39 cellular contexts compared by ENCODE assay signal in genomic region chr1:54177726-54178125, GRCh38. TPM values are rescaled to one million over a fixed set of nuclear protein-coding genes. Genes with fewer than 3 reads are reported as not detected.
"Had no signal": no experiment of that assay in that cellular context is flagged by ENCODE, and none has a peak within 500 bp of the region (broad histone marks: within the 10 kb centered on the region; RNA-seq: fewer than 3 reads in every experiment).

No MANE protein-coding gene starts in this region.

- H3K9me3 ChIP-seq: adrenal gland, body of pancreas, breast epithelium had no signal

- H3K36me3 Mint-ChIP-seq: activated naive CD4-positive, alpha-beta T cell treated with anti-CD3 and anti-CD28 coated beads, Interleukin-2, amount 50 U/mL, for 72 hours had no signal

- H3K4me3 ChIP-seq: adrenal gland, body of pancreas, breast epithelium had no signal

- DNase-seq: activated B cell treated with CpG ODN at 0.5 μM for 24 hours; activated CD4-positive, alpha-beta memory T cell treated with anti-CD3 and anti-CD28 coated beads for 36 hours; activated CD4-positive, alpha-beta T cell treated with anti-CD3 and anti-CD28 coated beads for 4 hours; activated CD4-positive, alpha-beta T cell treated with anti-CD3 and anti-CD28 coated beads, Interleukin-2, amount 10 ng/mL, durations not matched to agents 24 days and 14 days; activated CD4-positive, alpha-beta T cell treated with anti-CD3 and anti-CD28 coated beads, Interleukin-2, amount 50 U/mL, for 1 hour; activated CD4-positive, alpha-beta T cell treated with anti-CD3 and anti-CD28 coated beads, Interleukin-2, amount 50 U/mL, for 4 hours; activated CD4-positive, CD25-positive, alpha-beta regulatory T cell treated with anti-CD3 and anti-CD28 coated beads, Interleukin-2, amount 50 U/mL, for 72 hours; activated CD8-positive, alpha-beta memory T cell treated with anti-CD3 and anti-CD28 coated beads, Interleukin-2, amount 50 U/mL, for 4 hours; activated CD8-positive, alpha-beta T cell treated with anti-CD3 and anti-CD28 coated beads for 36 hours; activated effector memory CD4-positive, alpha-beta T cell treated with anti-CD3 and anti-CD28 coated beads, Interleukin-2, amount 50 U/mL, for 16 hours; activated gamma-delta T cell treated with Interleukin-2 at 50 U/mL for 16 hours; activated naive CD4-positive, alpha-beta T cell; activated naive CD4-positive, alpha-beta T cell treated with anti-CD3 and anti-CD28 coated beads for 36 hours; activated naive CD4-positive, alpha-beta T cell treated with anti-CD3 and anti-CD28 coated beads, Interleukin-2, amount 50 U/mL, for 16 hours; activated naive CD8-positive, alpha-beta T cell treated with anti-CD3 and anti-CD28 coated beads for 36 hours; activated T-cell treated with anti-CD3 and anti-CD28 coated beads for 4 hours; activated T-cell treated with anti-CD3 and anti-CD28 coated beads, Interleukin-2, amount 50 U/mL, for 1 hour; activated T-cell treated with anti-CD3 and anti-CD28 coated beads, Interleukin-2, amount 50 U/mL, for 4 hours; activated T-cell treated with anti-CD3 and anti-CD28 coated beads, Interleukin-2, amount 50 U/mL, for 72 hours; adrenal gland; amniotic stem cell; aorta; body of pancreas; brain microvascular endothelial cell; central memory CD4-positive, alpha-beta T cell; SW 1271; T-helper 1 cell; T-helper 2 cell; T-helper 9 cell had no signal

- H3K4me1 ChIP-seq: body of pancreas, breast epithelium had no signal

- H3K27ac ChIP-seq: adrenal gland, body of pancreas, brain microvascular endothelial cell, breast epithelium, VCaP had no signal

- H3K9me3 Mint-ChIP-seq: activated B cell treated with CpG ODN at 0.5 μM for 24 hours; activated CD4-positive, alpha-beta memory T cell treated with anti-CD3 and anti-CD28 coated beads for 36 hours; activated CD4-positive, alpha-beta T cell treated with anti-CD3 and anti-CD28 coated beads, Interleukin-2, amount 10 ng/mL, durations not matched to agents 24 days and 14 days; activated CD8-positive, alpha-beta T cell treated with anti-CD3 and anti-CD28 coated beads for 36 hours; activated naive CD4-positive, alpha-beta T cell treated with anti-CD3 and anti-CD28 coated beads for 36 hours; activated naive CD4-positive, alpha-beta T cell treated with anti-CD3 and anti-CD28 coated beads, Interleukin-2, amount 50 U/mL, for 72 hours; activated naive CD8-positive, alpha-beta T cell treated with anti-CD3 and anti-CD28 coated beads for 36 hours; activated T-cell treated with anti-CD3 and anti-CD28 coated beads, Interleukin-2, amount 50 U/mL, for 4 hours; activated T-cell treated with anti-CD3 and anti-CD28 coated beads, Interleukin-2, amount 50 U/mL, for 72 hours; activated T-helper 1 cell treated with anti-CD3 and anti-CD28 coated beads, Interleukin-12 subunit alpha, Interleukin-12 subunit beta, Interleukin-2, Interleukin-4 antibody, amounts not matched to agents 30 ng/mL and 10 ng/mL and 1 ng/mL, durations not matched to agents 14 hours and 24 hours and 36 hours; activated T-helper 17 cell treated with anti-CD3 and anti-CD28 coated beads, Interleukin-2, amount 50 U/mL, for 72 hours; T-helper 1 cell treated with Interleukin-12 subunit alpha and Interleukin-12 subunit beta and Interleukin-4 antibody, amounts not matched to agents 30 μg/mL and 1 μg/mL, for 36 hours; T-helper 2 cell treated with Interferon-gamma antibody and Interleukin-4, amounts not matched to agents 5 μg/mL and 100 μg/mL, for 36 hours had no signal

- H3K4me3 Mint-ChIP-seq: activated B cell treated with CpG ODN at 0.5 μM for 24 hours; activated CD4-positive, alpha-beta memory T cell treated with anti-CD3 and anti-CD28 coated beads for 36 hours; activated CD4-positive, alpha-beta T cell treated with anti-CD3 and anti-CD28 coated beads, Interleukin-2, amount 10 ng/mL, durations not matched to agents 24 days and 14 days; activated CD8-positive, alpha-beta T cell treated with anti-CD3 and anti-CD28 coated beads for 36 hours; activated naive CD4-positive, alpha-beta T cell treated with anti-CD3 and anti-CD28 coated beads for 36 hours; activated naive CD8-positive, alpha-beta T cell treated with anti-CD3 and anti-CD28 coated beads for 36 hours; activated T-cell treated with anti-CD3 and anti-CD28 coated beads, Interleukin-2, amount 50 U/mL, for 4 hours; activated T-cell treated with anti-CD3 and anti-CD28 coated beads, Interleukin-2, amount 50 U/mL, for 72 hours; activated T-helper 1 cell treated with anti-CD3 and anti-CD28 coated beads, Interleukin-12 subunit alpha, Interleukin-12 subunit beta, Interleukin-2, Interleukin-4 antibody, amounts not matched to agents 30 ng/mL and 10 ng/mL and 1 ng/mL, durations not matched to agents 14 hours and 24 hours and 36 hours; activated T-helper 17 cell treated with anti-CD3 and anti-CD28 coated beads, Interleukin-2, amount 50 U/mL, for 72 hours; T-helper 1 cell treated with Interleukin-12 subunit alpha and Interleukin-12 subunit beta and Interleukin-4 antibody, amounts not matched to agents 30 μg/mL and 1 μg/mL, for 36 hours; T-helper 2 cell treated with Interferon-gamma antibody and Interleukin-4, amounts not matched to agents 5 μg/mL and 100 μg/mL, for 36 hours had no signal

- H3K4me1 Mint-ChIP-seq: activated B cell treated with CpG ODN at 0.5 μM for 24 hours; activated naive CD8-positive, alpha-beta T cell treated with anti-CD3 and anti-CD28 coated beads for 36 hours; activated T-helper 17 cell treated with anti-CD3 and anti-CD28 coated beads, Interleukin-2, amount 50 U/mL, for 72 hours had no signal

- ATAC-seq: activated CD8-positive, alpha-beta T cell treated with anti-CD3 and anti-CD28 coated beads for 36 hours; activated naive CD4-positive, alpha-beta T cell treated with anti-CD3 and anti-CD28 coated beads, Interleukin-2, amount 50 U/mL, for 72 hours; activated T-cell treated with anti-CD3 and anti-CD28 coated beads, Interleukin-2, amount 50 U/mL, for 4 hours; activated T-cell treated with anti-CD3 and anti-CD28 coated beads, Interleukin-2, amount 50 U/mL, for 72 hours; activated T-helper 17 cell treated with anti-CD3 and anti-CD28 coated beads, Interleukin-2, amount 50 U/mL, for 72 hours; body of pancreas had no signal

- H3K27ac Mint-ChIP-seq: activated B cell treated with CpG ODN at 0.5 μM for 24 hours; activated CD4-positive, alpha-beta memory T cell treated with anti-CD3 and anti-CD28 coated beads for 36 hours; activated CD4-positive, alpha-beta T cell treated with anti-CD3 and anti-CD28 coated beads, Interleukin-2, amount 10 ng/mL, durations not matched to agents 24 days and 14 days; activated CD8-positive, alpha-beta T cell treated with anti-CD3 and anti-CD28 coated beads for 36 hours; activated naive CD4-positive, alpha-beta T cell treated with anti-CD3 and anti-CD28 coated beads for 36 hours; activated T-cell treated with anti-CD3 and anti-CD28 coated beads, Interleukin-2, amount 50 U/mL, for 72 hours; activated T-helper 1 cell treated with anti-CD3 and anti-CD28 coated beads, Interleukin-12 subunit alpha, Interleukin-12 subunit beta, Interleukin-2, Interleukin-4 antibody, amounts not matched to agents 30 ng/mL and 10 ng/mL and 1 ng/mL, durations not matched to agents 14 hours and 24 hours and 36 hours; activated T-helper 17 cell treated with anti-CD3 and anti-CD28 coated beads, Interleukin-2, amount 50 U/mL, for 72 hours; T-helper 1 cell treated with Interleukin-12 subunit alpha and Interleukin-12 subunit beta and Interleukin-4 antibody, amounts not matched to agents 30 μg/mL and 1 μg/mL, for 36 hours; T-helper 2 cell treated with Interferon-gamma antibody and Interleukin-4, amounts not matched to agents 5 μg/mL and 100 μg/mL, for 36 hours had no signal

- H3K27me3 Mint-ChIP-seq: activated B cell treated with CpG ODN at 0.5 μM for 24 hours; activated CD4-positive, alpha-beta memory T cell treated with anti-CD3 and anti-CD28 coated beads for 36 hours; activated CD4-positive, alpha-beta T cell treated with anti-CD3 and anti-CD28 coated beads, Interleukin-2, amount 10 ng/mL, durations not matched to agents 24 days and 14 days; activated CD8-positive, alpha-beta T cell treated with anti-CD3 and anti-CD28 coated beads for 36 hours; activated naive CD8-positive, alpha-beta T cell treated with anti-CD3 and anti-CD28 coated beads for 36 hours; activated T-helper 17 cell treated with anti-CD3 and anti-CD28 coated beads, Interleukin-2, amount 50 U/mL, for 72 hours had no signal

- H3K27me3 ChIP-seq: adrenal gland, body of pancreas, brain microvascular endothelial cell, breast epithelium had no signal

- H3K36me3 ChIP-seq: brain microvascular endothelial cell, breast epithelium had no signal

RNA-seq across cellular contexts. Expression of gene CDCP2, which starts 24.9 kb away (rescaled TPM):
- total RNA-seq: activated B cell treated with CpG ODN at 0.5 μM for 24 hours; activated CD4-positive, alpha-beta memory T cell treated with anti-CD3 and anti-CD28 coated beads for 36 hours; activated CD4-positive, alpha-beta T cell treated with anti-CD3 and anti-CD28 coated beads, Interleukin-2, amount 10 ng/mL, durations not matched to agents 24 days and 14 days; activated CD8-positive, alpha-beta memory T cell treated with anti-CD3 and anti-CD28 coated beads for 36 hours; activated naive CD4-positive, alpha-beta T cell treated with anti-CD3 and anti-CD28 coated beads for 36 hours; activated naive CD8-positive, alpha-beta T cell treated with anti-CD3 and anti-CD28 coated beads for 36 hours; activated T-cell treated with anti-CD3 and anti-CD28 coated beads, Interleukin-2, amount 50 U/mL, for 4 hours; activated T-cell treated with anti-CD3 and anti-CD28 coated beads, Interleukin-2, amount 50 U/mL, for 72 hours; activated T-helper 1 cell treated with anti-CD3 and anti-CD28 coated beads, Interleukin-12 subunit alpha, Interleukin-12 subunit beta, Interleukin-2, Interleukin-4 antibody, amounts not matched to agents 30 ng/mL and 10 ng/mL and 1 ng/mL, durations not matched to agents 14 hours and 24 hours and 36 hours; astrocyte; body of pancreas; cardiac septum had no signal
- polyA plus RNA-seq: aorta had no signal
